In genomic region chr1:11782127-11782708, GRCh38 we compare ENCODE assay signal across 26 cellular contexts. TPM values are rescaled to one million over a fixed set of nuclear protein-coding genes. Genes with fewer than 3 reads are reported as not detected.
"Had no signal": no experiment of that assay in that cellular context is flagged by ENCODE, and none has a peak within 500 bp of the region (broad histone marks: within the 10 kb centered on the region; RNA-seq: fewer than 3 reads in every experiment).

No MANE protein-coding gene starts in this region.

- H3K9me3 ChIP-seq: heart right ventricle, psoas muscle, right lobe of liver, suprapubic skin, thoracic aorta, tibial artery, upper lobe of right lung had no signal

- H3K27ac ChIP-seq: heart right ventricle, hepatocyte, parathyroid adenoma, psoas muscle, right lobe of liver, skin epidermis, suprapubic skin, thoracic aorta, tibial artery, upper lobe of right lung had no signal

- H2AFZ ChIP-seq: hepatocyte, parathyroid adenoma had no signal

- H3K36me3 Mint-ChIP-seq: mesothelial cell of epicardium; naive thymus-derived CD4-positive, alpha-beta T cell; natural killer cell treated with Interleukin-12 subunit alpha and Interleukin-12 subunit beta and Interleukin-15 and Interleukin-18, amount 100 ng/mL, for 72 hours; stimulated activated effector memory CD8-positive, alpha-beta T cell treated with anti-CD3 and anti-CD28 coated beads, Interleukin-12 subunit alpha, Interleukin-12 subunit beta, amount 100 ng/mL, for 72 hours had no signal

- H3K79me2 ChIP-seq: hepatocyte, parathyroid adenoma had no signal

- H3K4me3 ChIP-seq: heart right ventricle, hepatocyte, lung, psoas muscle, right lobe of liver, skin epidermis, suprapubic skin, thoracic aorta, tibial artery, upper lobe of right lung had no signal

- H3K27me3 Mint-ChIP-seq: naive thymus-derived CD4-positive, alpha-beta T cell; natural killer cell treated with Interleukin-12 subunit alpha and Interleukin-12 subunit beta and Interleukin-15 and Interleukin-18, amount 100 ng/mL, for 72 hours; stimulated activated naive CD8-positive, alpha-beta T cell treated with anti-CD3 and anti-CD28 coated beads, Interleukin-15, Interleukin-2, amounts not matched to agents 100 ng/mL and 50 ng/mL, for 24 hours had no signal

- H3K4me2 ChIP-seq: hepatocyte had no signal

- H3K36me3 ChIP-seq: heart right ventricle, right lobe of liver, suprapubic skin, thoracic aorta, tibial artery, upper lobe of right lung had no signal

- H3K9me3 Mint-ChIP-seq: mesothelial cell of epicardium; naive thymus-derived CD4-positive, alpha-beta T cell; natural killer cell treated with Interleukin-12 subunit alpha and Interleukin-12 subunit beta and Interleukin-15 and Interleukin-18, amount 100 ng/mL, for 72 hours; stimulated activated effector memory CD8-positive, alpha-beta T cell treated with anti-CD3 and anti-CD28 coated beads, Interleukin-12 subunit alpha, Interleukin-12 subunit beta, amount 100 ng/mL, for 72 hours; stimulated activated naive CD8-positive, alpha-beta T cell treated with anti-CD3 and anti-CD28 coated beads, Interleukin-15, Interleukin-2, amounts not matched to agents 100 ng/mL and 50 ng/mL, for 24 hours had no signal

- H3K27me3 ChIP-seq: heart right ventricle, hepatocyte, right lobe of liver, suprapubic skin, tibial artery, upper lobe of right lung had no signal

- H3K27ac Mint-ChIP-seq: mesothelial cell of epicardium; natural killer cell treated with Interleukin-12 subunit alpha and Interleukin-12 subunit beta and Interleukin-15 and Interleukin-18, amount 100 ng/mL, for 72 hours; stimulated activated effector memory CD8-positive, alpha-beta T cell treated with anti-CD3 and anti-CD28 coated beads, Interleukin-12 subunit alpha, Interleukin-12 subunit beta, amount 100 ng/mL, for 72 hours; stimulated activated naive CD8-positive, alpha-beta T cell treated with anti-CD3 and anti-CD28 coated beads, Interleukin-15, Interleukin-2, amounts not matched to agents 100 ng/mL and 50 ng/mL, for 24 hours had no signal

- H3K4me1 Mint-ChIP-seq: stimulated activated effector memory CD8-positive, alpha-beta T cell treated with anti-CD3 and anti-CD28 coated beads, Interleukin-12 subunit alpha, Interleukin-12 subunit beta, amount 100 ng/mL, for 72 hours had no signal

- ATAC-seq: heart right ventricle; naive thymus-derived CD4-positive, alpha-beta T cell; natural killer cell treated with Interleukin-12 subunit alpha and Interleukin-12 subunit beta and Interleukin-15 and Interleukin-18, amount 100 ng/mL, for 72 hours; psoas muscle; stimulated activated effector memory CD8-positive, alpha-beta T cell treated with anti-CD3 and anti-CD28 coated beads, Interleukin-12 subunit alpha, Interleukin-12 subunit beta, amount 100 ng/mL, for 72 hours; upper lobe of right lung had no signal

- DNase-seq: glutamatergic neuron; heart right ventricle; kidney; mesendoderm; naive thymus-derived CD4-positive, alpha-beta T cell; nucleus accumbens; psoas muscle; right lobe of liver; stimulated activated CD4-positive, alpha-beta T cell treated with anti-CD3 and anti-CD28 coated beads, Interleukin-4, amount 100 ng/mL, for 24 hours; stimulated activated naive CD4-positive, alpha-beta T cell; tibial artery; upper lobe of right lung had no signal

- H3K4me3 Mint-ChIP-seq: mesothelial cell of epicardium; naive thymus-derived CD4-positive, alpha-beta T cell; natural killer cell treated with Interleukin-12 subunit alpha and Interleukin-12 subunit beta and Interleukin-15 and Interleukin-18, amount 100 ng/mL, for 72 hours; stimulated activated effector memory CD8-positive, alpha-beta T cell treated with anti-CD3 and anti-CD28 coated beads, Interleukin-12 subunit alpha, Interleukin-12 subunit beta, amount 100 ng/mL, for 72 hours; stimulated activated naive CD8-positive, alpha-beta T cell treated with anti-CD3 and anti-CD28 coated beads, Interleukin-15, Interleukin-2, amounts not matched to agents 100 ng/mL and 50 ng/mL, for 24 hours had no signal

RNA-seq across cellular contexts. Expression of gene C1orf167, which starts 20.2 kb away (rescaled TPM):
- total RNA-seq: hepatocyte; liver; mononuclear cell; natural killer cell treated with Interleukin-12 subunit alpha and Interleukin-12 subunit beta and Interleukin-15 and Interleukin-18, amount 100 ng/mL, for 72 hours; osteocyte; right lobe of liver had no signal
- polyA plus RNA-seq: neural cell had no signal
